15 cellular contexts compared by ENCODE assay signal in the genomic region with DNA sequence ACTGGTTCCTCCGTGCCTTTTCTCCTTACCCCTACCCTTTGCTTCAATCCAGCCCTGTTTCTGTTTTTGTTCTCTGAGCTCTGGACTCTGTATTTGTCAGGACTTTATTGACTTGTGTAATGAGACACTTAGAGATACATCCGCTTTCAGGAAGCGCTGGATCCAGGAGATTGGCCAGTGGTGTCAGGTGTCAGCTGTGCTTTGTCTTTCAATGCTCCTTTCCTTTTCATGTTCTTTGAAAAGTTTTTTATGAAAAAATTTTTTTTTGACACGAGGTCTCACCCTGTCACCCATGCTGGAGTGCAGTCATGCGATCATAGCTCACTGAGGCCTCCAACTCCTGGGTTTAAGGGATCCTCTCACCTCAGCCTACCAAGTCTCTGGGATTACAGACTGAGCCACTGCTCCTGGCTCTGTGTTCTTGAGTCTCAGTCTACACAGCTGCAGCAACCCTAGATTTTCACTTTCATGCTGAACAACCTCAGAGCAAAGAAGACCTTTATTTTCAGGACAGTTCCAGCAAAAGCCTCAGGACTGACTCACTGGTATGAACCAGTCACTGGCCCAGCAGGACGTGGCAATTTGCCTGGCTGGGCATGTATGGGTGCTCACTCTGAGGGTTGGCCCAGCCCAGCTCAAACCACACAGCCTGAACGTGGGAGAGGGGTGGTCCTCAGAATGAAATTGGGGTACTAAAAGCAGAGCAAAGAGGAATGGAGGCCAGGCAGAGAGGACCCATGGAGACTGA.
DNase-seq lines count a peak whose midpoint lies in the region; ATAC-seq, FAIRE-seq and TF ChIP-seq lines count a peak whose summit lies in the region.
"Had no signal": no experiment of that assay in that cellular context is flagged by ENCODE, and none has a peak within 500 bp of the region (broad histone marks: within the 10 kb centered on the region; RNA-seq: fewer than 3 reads in every experiment).

No MANE protein-coding gene starts in this region.

- H3K36me3 ChIP-seq in HepG2 (replicated peaks in 1 of 2; ENCODE audit: control insufficient read depth in 1 of 2, insufficient read depth in 2 of 2, low read length in 2 of 2) (no peaks in the 10 kb centered on the region), right lobe of liver (no peaks in the 10 kb centered on the region), RWPE2 (ENCODE audit: low read depth) (no peaks in the 10 kb centered on the region), fibroblast of lung (ENCODE audit: control insufficient read depth, insufficient read depth, low read length) (no peaks in the 10 kb centered on the region)
- H3K36me3 ChIP-seq: BLaER1, neural progenitor cell had no signal

- H3K27me3 ChIP-seq in HepG2 (ENCODE audit: control insufficient read depth in 1 of 2, insufficient read depth in 2 of 2, low read length in 2 of 2) (peaks cover 3 to 22% of the 10 kb centered on the region in 2 experiments; a peak in 3 of 5 replicates), right lobe of liver (no peaks in the 10 kb centered on the region), RWPE2 (ENCODE audit: insufficient read depth, poor library complexity, severe bottlenecking) (peaks cover 9% of the 10 kb centered on the region), fibroblast of lung (ENCODE audit: control insufficient read depth, insufficient read depth, low read length) (no peaks in the 10 kb centered on the region)
- H3K27me3 ChIP-seq: BLaER1, neural progenitor cell had no signal

- no peaks in the 10 kb centered on the region for H4K20me1 ChIP-seq in HepG2 (ENCODE audit: insufficient read depth, low read length)
- H4K20me1 ChIP-seq in fibroblast of lung (ENCODE audit: control insufficient read depth, extremely low read depth, insufficient read depth, low read length): no peaks in the 10 kb centered on the region
- H4K20me1 ChIP-seq: BLaER1 had no signal

- intact Hi-C loops in HepG2 (cut with micrococcal nuclease; ENCODE audit: unreplicated experiment) (no loop called here), right lobe of liver (cut with DNase I) (no loop called here)

- BruUV-seq in HepG2 (replicated peaks; lab: Mats Ljungman, UMichigan): no TSS peak

- TF ChIP-seq POLR2A in HepG2 (IDR thresholded peaks at IDR 0.05; ENCODE audit: insufficient read depth in 1 of 2, low read depth in 2 of 2, low read length in 2 of 2) (no peak), right lobe of liver (IDR thresholded peaks at IDR 0.05) (no peak), GM12892 (IDR thresholded peaks at IDR 0.05; ENCODE audit: low read depth, low read length) (no peak)

- no peak overlapping the region for H2AFZ ChIP-seq in HepG2 (ENCODE audit: low read length)
- no peak overlapping the region for H2AFZ ChIP-seq in fibroblast of lung (ENCODE audit: low read length)
- H2AFZ ChIP-seq: neural progenitor cell had no signal

- H3K27me3 Mint-ChIP-seq in osteocyte (ENCODE audit: unreplicated experiment): peaks cover 17% of the 10 kb centered on the region
- peaks cover 31% of the 10 kb centered on the region for H3K27me3 Mint-ChIP-seq in activated T-cell treated with anti-CD3 and anti-CD28 coated beads, Interleukin-2, amount 50 U/mL, for 4 hours (ENCODE audit: low read depth)

- TF ChIP-seq EP300 in HepG2 (IDR thresholded peaks at IDR 0.05; ENCODE audit: low read depth in 2 of 2, low read length in 2 of 2) (peak in 1 of 2 experiments; percentile 62; a peak in 1 of 4 replicates), HepG2 (CRISPR knock-in tag; IDR thresholded peaks at IDR 0.05; ENCODE audit: borderline replicate concordance) (no peak)

- peak; percentile 71 for DNase-seq in HepG2 (ENCODE audit: low spot score)
- no peak for DNase-seq in right lobe of liver
- DNase-seq in RWPE2 (ENCODE audit: low spot score): no peak
- peak; percentile 21 to 65 for DNase-seq in fibroblast of lung (ENCODE audit: low read depth in 2 of 2)
- DNase-seq in GM12892 (ENCODE audit: insufficient read length): no peak
- no peak for DNase-seq in osteocyte (ENCODE audit: extremely low spot score, unreplicated experiment)
- DNase-seq in activated T-cell treated with anti-CD3 and anti-CD28 coated beads, Interleukin-2, amount 50 U/mL, for 4 hours: no peak
- DNase-seq in NCI-H1092 treated with DMSO at 0.1 percent for 48 hours (lab: John Stamatoyannopoulos, UW): no peak
- DNase-seq: activated CD4-positive, alpha-beta T cell treated with anti-CD3 and anti-CD28 coated beads for 48 hours; GF-D8; NCI-H1930; stimulated activated CD4-positive, alpha-beta T cell treated with anti-CD3 and anti-CD28 coated beads, Interleukin-12 subunit alpha, Interleukin-12 subunit beta, amount 100 ng/mL, for 4 hours had no signal

- peak overlapping the region in 1 of 3 experiments; percentile 13; a peak in 1 of 6 replicates for H3K4me3 ChIP-seq in HepG2 (replicated peaks in 1 of 3; ENCODE audit: insufficient read depth in 1 of 3, low read depth in 2 of 3, low read length in 3 of 3)
- H3K4me3 ChIP-seq in right lobe of liver: no peak overlapping the region
- no peak overlapping the region for H3K4me3 ChIP-seq in RWPE2 (ENCODE audit: severe bottlenecking)
- H3K4me3 ChIP-seq in fibroblast of lung (replicated peaks in 1 of 4; ENCODE audit: control extremely low read depth in 1 of 4, insufficient read depth in 1 of 4, low read depth in 3 of 4, low read length in 4 of 4): no peak overlapping the region
- H3K4me3 ChIP-seq: BLaER1, neural progenitor cell had no signal

- peaks cover 3% of the 10 kb centered on the region for H3K9me3 Mint-ChIP-seq in osteocyte (ENCODE audit: unreplicated experiment)
- peaks cover 3% of the 10 kb centered on the region for H3K9me3 Mint-ChIP-seq in activated T-cell treated with anti-CD3 and anti-CD28 coated beads, Interleukin-2, amount 50 U/mL, for 4 hours

- peaks cover 7% of the 10 kb centered on the region; the same call in 1 of the 2 replicates for H3K9me3 ChIP-seq in HepG2 (ENCODE audit: low read length)
- H3K9me3 ChIP-seq in right lobe of liver: no peaks in the 10 kb centered on the region
- H3K9me3 ChIP-seq in RWPE2 (ENCODE audit: severe bottlenecking): no peaks in the 10 kb centered on the region
- H3K9me3 ChIP-seq in fibroblast of lung (ENCODE audit: control insufficient read depth, insufficient read depth, low read depth, low read length): no peaks in the 10 kb centered on the region

- H3K79me2 ChIP-seq in HepG2 (ENCODE audit: insufficient read depth, low read length) (no peaks in the 10 kb centered on the region), fibroblast of lung (ENCODE audit: control insufficient read depth, insufficient read depth, low read length) (no peaks in the 10 kb centered on the region)

- POLR2A ChIA-PET in HepG2 (lab: Yijun Ruan, JAX): no interaction called here

- H3K4me1 ChIP-seq in HepG2 (ENCODE audit: insufficient read depth, low read length): peaks cover 29% of the 10 kb centered on the region
- H3K4me1 ChIP-seq in right lobe of liver: no peaks in the 10 kb centered on the region
- no peaks in the 10 kb centered on the region for H3K4me1 ChIP-seq in RWPE2 (ENCODE audit: insufficient read depth, poor library complexity, severe bottlenecking)
- peaks cover 2% of the 10 kb centered on the region for H3K4me1 ChIP-seq in fibroblast of lung (ENCODE audit: control insufficient read depth, extremely low read depth, insufficient read depth, low read length)
- H3K4me1 ChIP-seq: BLaER1 had no signal

- FAIRE-seq in HepG2 (lab: Jason Lieb, UNC) (peak; percentile 50), GM12892 (lab: Jason Lieb, UNC) (no peak)
- FAIRE-seq: colon had no signal

- no peaks in the 10 kb centered on the region for H3K36me3 Mint-ChIP-seq in osteocyte (ENCODE audit: unreplicated experiment)
- H3K36me3 Mint-ChIP-seq in activated T-cell treated with anti-CD3 and anti-CD28 coated beads, Interleukin-2, amount 50 U/mL, for 4 hours (ENCODE audit: insufficient read depth): no peaks in the 10 kb centered on the region
- H3K36me3 Mint-ChIP-seq: neural progenitor cell had no signal

- H3K4me3 Mint-ChIP-seq in osteocyte (ENCODE audit: unreplicated experiment): no peak overlapping the region
- no peak overlapping the region for H3K4me3 Mint-ChIP-seq in activated T-cell treated with anti-CD3 and anti-CD28 coated beads, Interleukin-2, amount 50 U/mL, for 4 hours
- H3K4me3 Mint-ChIP-seq: neural progenitor cell had no signal

- peaks cover 1% of the 10 kb centered on the region for H3K4me1 Mint-ChIP-seq in osteocyte (ENCODE audit: unreplicated experiment)
- no peaks in the 10 kb centered on the region for H3K4me1 Mint-ChIP-seq in activated T-cell treated with anti-CD3 and anti-CD28 coated beads, Interleukin-2, amount 50 U/mL, for 4 hours (ENCODE audit: low read depth)

- in situ Hi-C loops in HepG2 (cut with HindIII; ENCODE audit: extremely low pct_ligation_motif_present, low pct_unique_long_range_greater_than_20kb): no loop called here

- CTCF ChIA-PET in HepG2 (lab: Yijun Ruan, JAX; ENCODE audit: low intra/inter-chr PET ratio, low total read pairs): no interaction called here

- H3K27ac ChIP-seq in HepG2 (ENCODE audit: extremely low read length, insufficient read depth, low read length) (peak overlapping the region; percentile 6), right lobe of liver (no peak overlapping the region), RWPE2 (ENCODE audit: poor library complexity, severe bottlenecking) (no peak overlapping the region), fibroblast of lung (ENCODE audit: insufficient read depth, low read length) (no peak overlapping the region)
- H3K27ac ChIP-seq: BLaER1, neural progenitor cell had no signal

- H3K4me2 ChIP-seq in HepG2 (ENCODE audit: low read depth, low read length): peak overlapping the region; percentile 56
- no peak overlapping the region for H3K4me2 ChIP-seq in fibroblast of lung (ENCODE audit: extremely low read depth, insufficient read depth, low read length)
- H3K4me2 ChIP-seq: BLaER1, neural progenitor cell had no signal

- WGBS in HepG2 (ENCODE audit: low lambda C conversion rate): 10% methylated on average over 7 of the region's 7 CpGs
- WGBS in right lobe of liver (ENCODE audit: insufficient coverage, low coverage, low lambda C conversion rate, missing lambda C conversion rate): 43% methylated on average over 5 of the region's 7 CpGs

- H3K27ac Mint-ChIP-seq in osteocyte (ENCODE audit: unreplicated experiment): no peak overlapping the region

- TF ChIP-seq CTCF in HepG2 (CRISPR knock-in tag; IDR thresholded peaks at IDR 0.05): no peak
- TF ChIP-seq CTCF in right lobe of liver (IDR thresholded peaks at IDR 0.05): no peak
- TF ChIP-seq CTCF in RWPE2 (IDR thresholded peaks at IDR 0.05; ENCODE audit: poor library complexity, severe bottlenecking): no peak
- TF ChIP-seq CTCF in fibroblast of lung (conservative IDR thresholded peaks at IDR 0.05 in 1 of 2, IDR thresholded peaks at IDR 0.05 in 1 of 2; ENCODE audit: low read depth in 1 of 2, low read length in 2 of 2): no peak
- TF ChIP-seq CTCF in osteocyte (IDR thresholded peaks at IDR 0.05): no peak

- H3K9ac ChIP-seq in HepG2 (ENCODE audit: insufficient read depth, low read depth, low read length): 0 out of 2 replicates have a peak overlapping the region, but pooled peaks have one; percentile 8
- no peak overlapping the region for H3K9ac ChIP-seq in fibroblast of lung (ENCODE audit: insufficient read depth, low read length)
- H3K9ac ChIP-seq: BLaER1, neural progenitor cell had no signal

- ATAC-seq in HepG2 (peak; percentile 70), right lobe of liver (no peak), RWPE2 (ENCODE audit: low read depth) (peak; percentile 86)
- no peak for ATAC-seq in activated T-cell treated with anti-CD3 and anti-CD28 coated beads, Interleukin-2, amount 50 U/mL, for 4 hours

- no peak for TF ChIP-seq RAD21 in HepG2 (CRISPR knock-in tag; IDR thresholded peaks at IDR 0.05)

Comparison
In these comparisons a context has a peak if more than half of its experiments do, and no peak if none do; other contexts are left out.
1. ATAC-seq: peak in HepG2 (single experiment) and RWPE2 (single experiment); none in right lobe of liver (0 of 4) and activated T-cell treated with anti-CD3 and anti-CD28 coated beads, Interleukin-2, amount 50 U/mL, for 4 hours (0 of 2).
2. DNase-seq: peak in HepG2 (single experiment) and fibroblast of lung (2 of 2); none in right lobe of liver (0 of 3), RWPE2 (single experiment), GM12892 (single experiment), osteocyte (single experiment), activated T-cell treated with anti-CD3 and anti-CD28 coated beads, Interleukin-2, amount 50 U/mL, for 4 hours (single experiment) and NCI-H1092 treated with DMSO at 0.1 percent for 48 hours (single experiment).